1 cellular context compared by ENCODE assay signal in the genomic region with DNA sequence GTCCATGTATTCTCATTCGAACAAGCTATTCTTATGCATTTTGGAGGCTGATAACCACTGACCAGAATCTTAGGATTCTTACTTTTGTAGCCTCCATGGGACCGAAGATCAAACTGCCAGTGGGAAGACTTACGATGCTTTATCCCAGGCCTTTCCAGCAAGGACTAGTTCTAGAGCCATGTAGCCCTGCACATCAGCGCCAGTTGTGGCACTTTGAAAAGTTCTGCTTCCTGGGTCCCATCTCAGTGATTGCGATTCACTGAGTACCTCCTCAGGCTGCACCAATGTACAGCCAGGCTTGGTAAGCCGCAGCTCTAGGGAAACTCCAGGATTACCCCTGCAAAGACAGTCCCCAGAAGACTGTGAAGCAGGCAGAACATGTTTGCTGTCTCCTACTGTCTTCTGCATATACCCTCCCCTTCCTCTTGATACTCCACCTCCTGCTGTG.
A peak's percentile ranks its signal among the peaks of the same experiment; 100 is the strongest.
TF ChIP-seq lines count a peak whose summit lies in the region.

No MANE protein-coding gene starts in this region.

TF ChIP-seq in GM23338, 12 proteins besides CTCF, POLR2A, EP300 and RAD21:
- TF ChIP-seq, protein P1, sequence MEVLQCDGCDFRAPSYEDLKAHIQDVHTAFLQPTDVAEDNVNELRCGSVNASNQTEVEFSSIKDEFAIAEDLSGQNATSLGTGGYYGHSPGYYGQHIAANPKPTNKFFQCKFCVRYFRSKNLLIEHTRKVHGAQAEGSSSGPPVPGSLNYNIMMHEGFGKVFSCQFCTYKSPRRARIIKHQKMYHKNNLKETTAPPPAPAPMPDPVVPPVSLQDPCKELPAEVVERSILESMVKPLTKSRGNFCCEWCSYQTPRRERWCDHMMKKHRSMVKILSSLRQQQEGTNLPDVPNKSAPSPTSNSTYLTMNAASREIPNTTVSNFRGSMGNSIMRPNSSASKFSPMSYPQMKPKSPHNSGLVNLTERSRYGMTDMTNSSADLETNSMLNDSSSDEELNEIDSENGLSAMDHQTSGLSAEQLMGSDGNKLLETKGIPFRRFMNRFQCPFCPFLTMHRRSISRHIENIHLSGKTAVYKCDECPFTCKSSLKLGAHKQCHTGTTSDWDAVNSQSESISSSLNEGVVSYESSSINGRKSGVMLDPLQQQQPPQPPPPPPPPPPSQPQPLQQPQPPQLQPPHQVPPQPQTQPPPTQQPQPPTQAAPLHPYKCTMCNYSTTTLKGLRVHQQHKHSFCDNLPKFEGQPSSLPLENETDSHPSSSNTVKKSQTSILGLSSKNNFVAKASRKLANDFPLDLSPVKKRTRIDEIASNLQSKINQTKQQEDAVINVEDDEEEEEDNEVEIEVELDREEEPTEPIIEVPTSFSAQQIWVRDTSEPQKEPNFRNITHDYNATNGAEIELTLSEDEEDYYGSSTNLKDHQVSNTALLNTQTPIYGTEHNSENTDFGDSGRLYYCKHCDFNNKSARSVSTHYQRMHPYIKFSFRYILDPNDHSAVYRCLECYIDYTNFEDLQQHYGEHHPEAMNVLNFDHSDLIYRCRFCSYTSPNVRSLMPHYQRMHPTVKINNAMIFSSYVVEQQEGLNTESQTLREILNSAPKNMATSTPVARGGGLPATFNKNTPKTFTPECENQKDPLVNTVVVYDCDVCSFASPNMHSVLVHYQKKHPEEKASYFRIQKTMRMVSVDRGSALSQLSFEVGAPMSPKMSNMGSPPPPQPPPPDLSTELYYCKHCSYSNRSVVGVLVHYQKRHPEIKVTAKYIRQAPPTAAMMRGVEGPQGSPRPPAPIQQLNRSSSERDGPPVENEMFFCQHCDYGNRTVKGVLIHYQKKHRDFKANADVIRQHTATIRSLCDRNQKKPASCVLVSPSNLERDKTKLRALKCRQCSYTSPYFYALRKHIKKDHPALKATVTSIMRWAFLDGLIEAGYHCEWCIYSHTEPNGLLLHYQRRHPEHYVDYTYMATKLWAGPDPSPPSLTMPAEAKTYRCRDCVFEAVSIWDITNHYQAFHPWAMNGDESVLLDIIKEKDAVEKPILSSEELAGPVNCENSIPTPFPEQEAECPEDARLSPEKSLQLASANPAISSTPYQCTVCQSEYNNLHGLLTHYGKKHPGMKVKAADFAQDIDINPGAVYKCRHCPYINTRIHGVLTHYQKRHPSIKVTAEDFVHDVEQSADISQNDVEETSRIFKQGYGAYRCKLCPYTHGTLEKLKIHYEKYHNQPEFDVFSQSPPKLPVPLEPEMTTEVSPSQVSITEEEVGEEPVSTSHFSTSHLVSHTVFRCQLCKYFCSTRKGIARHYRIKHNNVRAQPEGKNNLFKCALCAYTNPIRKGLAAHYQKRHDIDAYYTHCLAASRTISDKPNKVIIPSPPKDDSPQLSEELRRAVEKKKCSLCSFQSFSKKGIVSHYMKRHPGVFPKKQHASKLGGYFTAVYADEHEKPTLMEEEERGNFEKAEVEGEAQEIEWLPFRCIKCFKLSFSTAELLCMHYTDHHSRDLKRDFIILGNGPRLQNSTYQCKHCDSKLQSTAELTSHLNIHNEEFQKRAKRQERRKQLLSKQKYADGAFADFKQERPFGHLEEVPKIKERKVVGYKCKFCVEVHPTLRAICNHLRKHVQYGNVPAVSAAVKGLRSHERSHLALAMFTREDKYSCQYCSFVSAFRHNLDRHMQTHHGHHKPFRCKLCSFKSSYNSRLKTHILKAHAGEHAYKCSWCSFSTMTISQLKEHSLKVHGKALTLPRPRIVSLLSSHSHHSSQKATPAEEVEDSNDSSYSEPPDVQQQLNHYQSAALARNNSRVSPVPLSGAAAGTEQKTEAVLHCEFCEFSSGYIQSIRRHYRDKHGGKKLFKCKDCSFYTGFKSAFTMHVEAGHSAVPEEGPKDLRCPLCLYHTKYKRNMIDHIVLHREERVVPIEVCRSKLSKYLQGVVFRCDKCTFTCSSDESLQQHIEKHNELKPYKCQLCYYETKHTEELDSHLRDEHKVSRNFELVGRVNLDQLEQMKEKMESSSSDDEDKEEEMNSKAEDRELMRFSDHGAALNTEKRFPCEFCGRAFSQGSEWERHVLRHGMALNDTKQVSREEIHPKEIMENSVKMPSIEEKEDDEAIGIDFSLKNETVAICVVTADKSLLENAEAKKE (CRISPR knock-in tag; IDR thresholded peaks at IDR 0.05), result peak; percentile 58
- TF ChIP-seq EZH2phosphoT487 (IDR thresholded peaks at IDR 0.05; ENCODE audit: unreplicated experiment) (no peak), POLR2AphosphoS5 (IDR thresholded peaks at IDR 0.05; ENCODE audit: low read depth) (peak; percentile 60)
- TF ChIP-seq, protein P2, sequence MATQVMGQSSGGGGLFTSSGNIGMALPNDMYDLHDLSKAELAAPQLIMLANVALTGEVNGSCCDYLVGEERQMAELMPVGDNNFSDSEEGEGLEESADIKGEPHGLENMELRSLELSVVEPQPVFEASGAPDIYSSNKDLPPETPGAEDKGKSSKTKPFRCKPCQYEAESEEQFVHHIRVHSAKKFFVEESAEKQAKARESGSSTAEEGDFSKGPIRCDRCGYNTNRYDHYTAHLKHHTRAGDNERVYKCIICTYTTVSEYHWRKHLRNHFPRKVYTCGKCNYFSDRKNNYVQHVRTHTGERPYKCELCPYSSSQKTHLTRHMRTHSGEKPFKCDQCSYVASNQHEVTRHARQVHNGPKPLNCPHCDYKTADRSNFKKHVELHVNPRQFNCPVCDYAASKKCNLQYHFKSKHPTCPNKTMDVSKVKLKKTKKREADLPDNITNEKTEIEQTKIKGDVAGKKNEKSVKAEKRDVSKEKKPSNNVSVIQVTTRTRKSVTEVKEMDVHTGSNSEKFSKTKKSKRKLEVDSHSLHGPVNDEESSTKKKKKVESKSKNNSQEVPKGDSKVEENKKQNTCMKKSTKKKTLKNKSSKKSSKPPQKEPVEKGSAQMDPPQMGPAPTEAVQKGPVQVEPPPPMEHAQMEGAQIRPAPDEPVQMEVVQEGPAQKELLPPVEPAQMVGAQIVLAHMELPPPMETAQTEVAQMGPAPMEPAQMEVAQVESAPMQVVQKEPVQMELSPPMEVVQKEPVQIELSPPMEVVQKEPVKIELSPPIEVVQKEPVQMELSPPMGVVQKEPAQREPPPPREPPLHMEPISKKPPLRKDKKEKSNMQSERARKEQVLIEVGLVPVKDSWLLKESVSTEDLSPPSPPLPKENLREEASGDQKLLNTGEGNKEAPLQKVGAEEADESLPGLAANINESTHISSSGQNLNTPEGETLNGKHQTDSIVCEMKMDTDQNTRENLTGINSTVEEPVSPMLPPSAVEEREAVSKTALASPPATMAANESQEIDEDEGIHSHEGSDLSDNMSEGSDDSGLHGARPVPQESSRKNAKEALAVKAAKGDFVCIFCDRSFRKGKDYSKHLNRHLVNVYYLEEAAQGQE (IDR thresholded peaks at IDR 0.05; ENCODE audit: unreplicated experiment), result no peak
